1 cellular context compared by ENCODE assay signal in the genomic region with DNA sequence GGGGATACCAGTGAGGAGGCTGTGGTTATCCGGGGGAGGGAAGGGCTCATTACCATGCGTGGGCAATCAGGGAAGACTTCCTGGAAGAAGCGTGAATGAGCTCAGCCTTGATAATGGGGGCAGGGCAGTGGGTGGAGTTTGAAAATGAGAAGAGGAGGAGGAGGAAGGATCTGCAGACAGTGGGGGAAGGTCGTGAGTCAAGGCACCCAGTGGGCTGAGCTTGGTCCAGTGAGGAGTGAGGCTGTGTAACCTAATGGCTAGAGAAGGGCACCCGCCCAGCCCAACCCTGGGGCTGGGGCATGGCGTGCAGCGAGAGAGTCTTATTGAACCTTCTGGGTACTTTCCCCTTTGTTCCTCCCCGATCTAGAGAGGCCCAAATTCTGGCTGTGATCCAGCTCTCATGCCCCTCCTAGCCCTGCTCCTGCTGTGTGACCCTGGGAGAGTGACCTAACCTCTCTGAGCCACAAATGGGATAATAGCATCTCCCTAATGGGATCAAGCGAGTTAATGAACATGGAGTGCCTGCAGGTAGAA.
TF ChIP-seq lines count a peak whose summit lies in the region.

No MANE protein-coding gene starts in this region.

TF ChIP-seq in K562, 482 proteins besides CTCF, POLR2A, EP300 and RAD21 (continued from another document and continues in another):
- TF ChIP-seq CBX2 (IDR thresholded peaks at IDR 0.05; ENCODE audit: insufficient read depth, low read length, poor library complexity, severe bottlenecking) (no peak), SP1 (CRISPR knock-in tag; IDR thresholded peaks at IDR 0.05) (no peak), NR2F6 (CRISPR knock-in tag; IDR thresholded peaks at IDR 0.05) (no peak), POLR3G (IDR thresholded peaks at IDR 0.05; ENCODE audit: extremely low read depth, insufficient read length, insufficient replicate concordance) (no peak), ESRRB (CRISPR knock-in tag; IDR thresholded peaks at IDR 0.05; ENCODE audit: borderline replicate concordance) (no peak), RBM15 (IDR thresholded peaks at IDR 0.05; ENCODE audit: insufficient read depth, low read length) (no peak), RBM34 (IDR thresholded peaks at IDR 0.05; ENCODE audit: borderline replicate concordance, insufficient read depth, low read length) (no peak), KLF1 (tag; IDR thresholded peaks at IDR 0.05) (no peak), ZNF24 (IDR thresholded peaks at IDR 0.05) (no peak), BCOR (IDR thresholded peaks at IDR 0.05) (peak; percentile 98), ZFP1 (CRISPR knock-in tag; IDR thresholded peaks at IDR 0.05) (no peak), HDGF (IDR thresholded peaks at IDR 0.05) (0 out of 2 replicates have a peak, but pooled peaks have one; percentile 70), CBFA2T3 (IDR thresholded peaks at IDR 0.05) (peak; percentile 32; the same call in 1 of the 2 replicates), CTBP1 (IDR thresholded peaks at IDR 0.05; ENCODE audit: borderline replicate concordance) (no peak), MAX (CRISPR knock-in tag; IDR thresholded peaks at IDR 0.05) (no peak), ZFP36 (IDR thresholded peaks at IDR 0.05; ENCODE audit: low read depth, low read length, partially characterized antibody) (peak; percentile 99), ZKSCAN1 (IDR thresholded peaks at IDR 0.05; ENCODE audit: low read depth, low read length) (no peak), SMARCA5 (IDR thresholded peaks at IDR 0.05) (peak; percentile 99), TFE3 (CRISPR knock-in tag; IDR thresholded peaks at IDR 0.05) (no peak), JUN (IDR thresholded peaks at IDR 0.05; ENCODE audit: borderline replicate concordance, low read depth, low read length) (no peak), JUN (CRISPR knock-in tag; IDR thresholded peaks at IDR 0.05; ENCODE audit: borderline replicate concordance) (no peak), ZNF23 (CRISPR knock-in tag; IDR thresholded peaks at IDR 0.05) (no peak), ARID3A (IDR thresholded peaks at IDR 0.05; ENCODE audit: borderline replicate concordance, low read depth, low read length) (no peak), TAL1 (IDR thresholded peaks at IDR 0.05) (no peak), EHMT2 (IDR thresholded peaks at IDR 0.05) (no peak), MECOM (CRISPR knock-in tag; IDR thresholded peaks at IDR 0.05) (no peak), SMARCA4 (IDR thresholded peaks at IDR 0.05) (peak; percentile 19; the same call in 1 of the 2 replicates), BDP1 (IDR thresholded peaks at IDR 0.05; ENCODE audit: insufficient read depth, insufficient read length) (no peak), FOXA1 (IDR thresholded peaks at IDR 0.05; ENCODE audit: borderline replicate concordance) (no peak), ZNF76 (CRISPR knock-in tag; IDR thresholded peaks at IDR 0.05; ENCODE audit: borderline replicate concordance) (no peak), ILK (tag; IDR thresholded peaks at IDR 0.05; ENCODE audit: borderline replicate concordance, low read depth) (no peak), ZNF12 (CRISPR knock-in tag; IDR thresholded peaks at IDR 0.05) (no peak), PURB (CRISPR knock-in tag; IDR thresholded peaks at IDR 0.05; ENCODE audit: low read depth) (no peak), MCM2 (IDR thresholded peaks at IDR 0.05; ENCODE audit: low read depth) (no peak), HNRNPLL (IDR thresholded peaks at IDR 0.05; ENCODE audit: low read depth, low read length, poor library complexity, severe bottlenecking) (no peak), FOXO4 (CRISPR knock-in tag; IDR thresholded peaks at IDR 0.05) (no peak), CBX1 (IDR thresholded peaks at IDR 0.05; ENCODE audit: low read depth) (peak; percentile 95), L3MBTL2 (IDR thresholded peaks at IDR 0.05) (no peak), GTF2A2 (tag; IDR thresholded peaks at IDR 0.05) (no peak), PYGO2 (tag; IDR thresholded peaks at IDR 0.05) (no peak), SNRNP70 (optimal IDR thresholded peaks at IDR 0.05; ENCODE audit: low read depth, low read length) (no peak), TRIM24 (IDR thresholded peaks at IDR 0.05) (peak in 1 of 2 experiments; percentile 37; a peak in 1 of 4 replicates), MCM3 (IDR thresholded peaks at IDR 0.05) (no peak), BRD9 (IDR thresholded peaks at IDR 0.05; ENCODE audit: low read depth, partially characterized antibody) (peak; percentile 28), CHD4 (IDR thresholded peaks at IDR 0.05; ENCODE audit: insufficient read depth, insufficient replicate concordance, low read depth, low read length, poor library complexity, severe bottlenecking) (no peak), POLR3A (IDR thresholded peaks at IDR 0.05; ENCODE audit: borderline replicate concordance, extremely low read depth, insufficient read depth, insufficient read length) (no peak), TCF3 (CRISPR knock-in tag; IDR thresholded peaks at IDR 0.05) (no peak), ADNP (tag; IDR thresholded peaks at IDR 0.05) (peak; percentile 88), NFRKB (IDR thresholded peaks at IDR 0.05; ENCODE audit: low read depth) (no peak), SP2 (IDR thresholded peaks at IDR 0.05; ENCODE audit: extremely low read depth, low read depth, low read length, poor library complexity, severe bottlenecking) (no peak), RBM17 (IDR thresholded peaks at IDR 0.05; ENCODE audit: borderline replicate concordance, low read depth, low read length) (no peak), KAT7 (CRISPR knock-in tag; IDR thresholded peaks at IDR 0.05; ENCODE audit: borderline replicate concordance) (no peak), PTBP1 (IDR thresholded peaks at IDR 0.05; ENCODE audit: low read depth, low read length) (peak; percentile 72; the same call in 1 of the 2 replicates), NEUROD1 (IDR thresholded peaks at IDR 0.05; ENCODE audit: borderline replicate concordance, low read depth, low read length, partially characterized antibody) (no peak), FOXK2 (conservative IDR thresholded peaks at IDR 0.05 in 1 of 2, IDR thresholded peaks at IDR 0.05 in 1 of 2; ENCODE audit: low read depth in 2 of 2) (no peak), HDAC2 (IDR thresholded peaks at IDR 0.05) (peak; percentile 80), DACH1 (IDR thresholded peaks at IDR 0.05; ENCODE audit: partially characterized antibody) (peak; percentile 36), ZNF830 (CRISPR knock-in tag; IDR thresholded peaks at IDR 0.05) (no peak), POLR2AphosphoS5 (IDR thresholded peaks at IDR 0.05; ENCODE audit: control insufficient read depth, insufficient read depth, low read depth, low read length) (no peak)
- TF ChIP-seq, protein P1, sequence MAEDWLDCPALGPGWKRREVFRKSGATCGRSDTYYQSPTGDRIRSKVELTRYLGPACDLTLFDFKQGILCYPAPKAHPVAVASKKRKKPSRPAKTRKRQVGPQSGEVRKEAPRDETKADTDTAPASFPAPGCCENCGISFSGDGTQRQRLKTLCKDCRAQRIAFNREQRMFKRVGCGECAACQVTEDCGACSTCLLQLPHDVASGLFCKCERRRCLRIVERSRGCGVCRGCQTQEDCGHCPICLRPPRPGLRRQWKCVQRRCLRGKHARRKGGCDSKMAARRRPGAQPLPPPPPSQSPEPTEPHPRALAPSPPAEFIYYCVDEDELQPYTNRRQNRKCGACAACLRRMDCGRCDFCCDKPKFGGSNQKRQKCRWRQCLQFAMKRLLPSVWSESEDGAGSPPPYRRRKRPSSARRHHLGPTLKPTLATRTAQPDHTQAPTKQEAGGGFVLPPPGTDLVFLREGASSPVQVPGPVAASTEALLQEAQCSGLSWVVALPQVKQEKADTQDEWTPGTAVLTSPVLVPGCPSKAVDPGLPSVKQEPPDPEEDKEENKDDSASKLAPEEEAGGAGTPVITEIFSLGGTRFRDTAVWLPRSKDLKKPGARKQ (CRISPR knock-in tag; IDR thresholded peaks at IDR 0.05) = no peak
- TF ChIP-seq, protein P2, sequence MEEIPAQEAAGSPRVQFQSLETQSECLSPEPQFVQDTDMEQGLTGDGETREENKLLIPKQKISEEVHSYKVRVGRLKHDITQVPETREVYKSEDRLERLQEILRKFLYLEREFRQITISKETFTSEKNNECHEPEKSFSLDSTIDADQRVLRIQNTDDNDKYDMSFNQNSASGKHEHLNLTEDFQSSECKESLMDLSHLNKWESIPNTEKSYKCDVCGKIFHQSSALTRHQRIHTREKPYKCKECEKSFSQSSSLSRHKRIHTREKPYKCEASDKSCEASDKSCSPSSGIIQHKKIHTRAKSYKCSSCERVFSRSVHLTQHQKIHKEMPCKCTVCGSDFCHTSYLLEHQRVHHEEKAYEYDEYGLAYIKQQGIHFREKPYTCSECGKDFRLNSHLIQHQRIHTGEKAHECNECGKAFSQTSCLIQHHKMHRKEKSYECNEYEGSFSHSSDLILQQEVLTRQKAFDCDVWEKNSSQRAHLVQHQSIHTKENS (CRISPR knock-in tag; IDR thresholded peaks at IDR 0.05) = no peak
- TF ChIP-seq, protein P3, sequence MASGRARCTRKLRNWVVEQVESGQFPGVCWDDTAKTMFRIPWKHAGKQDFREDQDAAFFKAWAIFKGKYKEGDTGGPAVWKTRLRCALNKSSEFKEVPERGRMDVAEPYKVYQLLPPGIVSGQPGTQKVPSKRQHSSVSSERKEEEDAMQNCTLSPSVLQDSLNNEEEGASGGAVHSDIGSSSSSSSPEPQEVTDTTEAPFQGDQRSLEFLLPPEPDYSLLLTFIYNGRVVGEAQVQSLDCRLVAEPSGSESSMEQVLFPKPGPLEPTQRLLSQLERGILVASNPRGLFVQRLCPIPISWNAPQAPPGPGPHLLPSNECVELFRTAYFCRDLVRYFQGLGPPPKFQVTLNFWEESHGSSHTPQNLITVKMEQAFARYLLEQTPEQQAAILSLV (tag; IDR thresholded peaks at IDR 0.05) = no peak
- TF ChIP-seq, protein P4, sequence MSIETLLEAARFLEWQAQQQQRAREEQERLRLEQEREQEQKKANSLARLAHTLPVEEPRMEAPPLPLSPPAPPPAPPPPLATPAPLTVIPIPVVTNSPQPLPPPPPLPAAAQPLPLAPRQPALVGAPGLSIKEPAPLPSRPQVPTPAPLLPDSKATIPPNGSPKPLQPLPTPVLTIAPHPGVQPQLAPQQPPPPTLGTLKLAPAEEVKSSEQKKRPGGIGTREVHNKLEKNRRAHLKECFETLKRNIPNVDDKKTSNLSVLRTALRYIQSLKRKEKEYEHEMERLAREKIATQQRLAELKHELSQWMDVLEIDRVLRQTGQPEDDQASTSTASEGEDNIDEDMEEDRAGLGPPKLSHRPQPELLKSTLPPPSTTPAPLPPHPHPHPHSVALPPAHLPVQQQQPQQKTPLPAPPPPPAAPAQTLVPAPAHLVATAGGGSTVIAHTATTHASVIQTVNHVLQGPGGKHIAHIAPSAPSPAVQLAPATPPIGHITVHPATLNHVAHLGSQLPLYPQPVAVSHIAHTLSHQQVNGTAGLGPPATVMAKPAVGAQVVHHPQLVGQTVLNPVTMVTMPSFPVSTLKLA (conservative IDR thresholded peaks at IDR 0.05) = no peak
- TF ChIP-seq, protein P5, sequence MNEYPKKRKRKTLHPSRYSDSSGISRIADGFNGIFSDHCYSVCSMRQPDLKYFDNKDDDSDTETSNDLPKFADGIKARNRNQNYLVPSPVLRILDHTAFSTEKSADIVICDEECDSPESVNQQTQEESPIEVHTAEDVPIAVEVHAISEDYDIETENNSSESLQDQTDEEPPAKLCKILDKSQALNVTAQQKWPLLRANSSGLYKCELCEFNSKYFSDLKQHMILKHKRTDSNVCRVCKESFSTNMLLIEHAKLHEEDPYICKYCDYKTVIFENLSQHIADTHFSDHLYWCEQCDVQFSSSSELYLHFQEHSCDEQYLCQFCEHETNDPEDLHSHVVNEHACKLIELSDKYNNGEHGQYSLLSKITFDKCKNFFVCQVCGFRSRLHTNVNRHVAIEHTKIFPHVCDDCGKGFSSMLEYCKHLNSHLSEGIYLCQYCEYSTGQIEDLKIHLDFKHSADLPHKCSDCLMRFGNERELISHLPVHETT (CRISPR knock-in tag; conservative IDR thresholded peaks at IDR 0.05 in 1 of 2, IDR thresholded peaks at IDR 0.05 in 1 of 2) = no peak
